ENCODE assay signal across 20 cellular contexts in the genomic region with DNA sequence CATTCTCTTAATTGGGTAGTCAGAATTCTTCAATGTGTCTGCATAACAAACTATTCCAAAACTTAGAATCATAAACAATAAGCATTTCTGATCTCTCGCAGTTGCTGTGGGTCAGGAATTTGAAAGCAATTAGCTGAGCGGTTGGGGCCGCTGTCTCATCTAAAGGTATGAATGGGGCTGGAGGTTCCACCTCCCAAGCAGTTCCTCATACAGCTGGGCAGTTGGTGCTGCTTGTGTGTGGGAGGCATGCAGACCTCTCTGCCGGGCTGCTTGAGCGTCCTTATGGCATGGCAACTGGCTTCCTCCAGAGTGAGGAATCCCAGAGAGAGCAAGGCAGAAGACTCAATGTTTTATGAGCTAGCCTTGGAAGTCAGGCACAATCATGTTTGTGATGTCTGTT. TPM values are rescaled to one million over a fixed set of nuclear protein-coding genes. Genes with fewer than 3 reads are reported as not detected.
DNase-seq lines count a peak whose midpoint lies in the region; ATAC-seq and TF ChIP-seq lines count a peak whose summit lies in the region.
"Had no signal": no experiment of that assay in that cellular context is flagged by ENCODE, and none has a peak within 500 bp of the region (broad histone marks: within the 10 kb centered on the region; RNA-seq: fewer than 3 reads in every experiment).

No MANE protein-coding gene starts in this region.

- no peak overlapping the region for H3K18ac ChIP-seq in neuronal stem cell (ENCODE audit: low read length)

- H2BK15ac ChIP-seq in neuronal stem cell (ENCODE audit: low read length), result no peak overlapping the region

- H3K4me3 Mint-ChIP-seq in CD8-positive, alpha-beta T cell, result peak overlapping the region; percentile 44
- no peak overlapping the region for H3K4me3 Mint-ChIP-seq in activated naive CD8-positive, alpha-beta T cell treated with anti-CD3 and anti-CD28 coated beads for 36 hours

- no peak overlapping the region for H3K4ac ChIP-seq in neuronal stem cell (ENCODE audit: low read length)

- H2BK120ac ChIP-seq in neuronal stem cell (ENCODE audit: low read depth, low read length), result no peak overlapping the region

- DNase-seq in CD8-positive, alpha-beta T cell, result no peak
- DNase-seq in Kasumi-1 (lab: John Stamatoyannopoulos, UW) (peak; percentile 18 to 51), neuronal stem cell (ENCODE audit: low spot score) (no peak), Ammon's horn (ENCODE audit: low spot score) (no peak), NCI-H146 (lab: John Stamatoyannopoulos, UW) (no peak)
- DNase-seq in activated naive CD8-positive, alpha-beta T cell treated with anti-CD3 and anti-CD28 coated beads for 36 hours, result no peak
- DNase-seq: activated gamma-delta T cell; AML-193; colonic mucosa; GOT3; lower lobe of right lung; MV-4-11; NCI-H2081 treated with DMSO at 0.1 percent for 48 hours; NCI-H526 treated with DMSO at 0.1 percent for 48 hours; SHP77 treated with DMSO at 0.1 percent for 48 hours; stimulated activated CD4-positive, alpha-beta T cell treated with anti-CD3 and anti-CD28 coated beads, Interleukin-4, amount 100 ng/mL, for 1 hour had no signal

- peaks cover 99% of the 10 kb centered on the region for H3K4me1 Mint-ChIP-seq in CD8-positive, alpha-beta T cell (ENCODE audit: low read depth)
- H3K4me1 Mint-ChIP-seq in activated naive CD8-positive, alpha-beta T cell treated with anti-CD3 and anti-CD28 coated beads for 36 hours, result peaks cover 87% of the 10 kb centered on the region

- no peak overlapping the region for H4K8ac ChIP-seq in neuronal stem cell (ENCODE audit: low read depth, low read length)

- no peak for TF ChIP-seq CTCF in CD8-positive, alpha-beta T cell (IDR thresholded peaks at IDR 0.05)

- CTCF ChIA-PET in CD8-positive, alpha-beta T cell (lab: Charles Lee), result interaction anchor here (1.0 to 7.2 kb wide), 5 partner anchors 20 to 135 kb away, joined by 3 to 58 read pairs (median 4); no protein-coding TSS in a partner anchor

- intact Hi-C loops in CD8-positive, alpha-beta T cell (cut with DNase I, micrococcal nuclease), result no loop called here

- H3K27ac Mint-ChIP-seq in CD8-positive, alpha-beta T cell, result peak overlapping the region; percentile 88
- H3K27ac Mint-ChIP-seq in activated naive CD8-positive, alpha-beta T cell treated with anti-CD3 and anti-CD28 coated beads for 36 hours, result peak overlapping the region; percentile 9
- H3K27ac Mint-ChIP-seq: IgD-negative memory B cell had no signal

- H3K36me3 Mint-ChIP-seq in CD8-positive, alpha-beta T cell, result no peaks in the 10 kb centered on the region
- H3K36me3 Mint-ChIP-seq in activated naive CD8-positive, alpha-beta T cell treated with anti-CD3 and anti-CD28 coated beads for 36 hours, result peaks cover 16% of the 10 kb centered on the region
- H3K36me3 Mint-ChIP-seq: IgD-negative memory B cell had no signal

- H3K36me3 ChIP-seq in CD8-positive, alpha-beta T cell (ENCODE audit: insufficient read depth, low read length), result no peaks in the 10 kb centered on the region
- H3K36me3 ChIP-seq in neuronal stem cell (replicated peaks in 1 of 2; ENCODE audit: control insufficient read depth in 2 of 2, insufficient read depth in 2 of 2, low read length in 2 of 2), result no peaks in the 10 kb centered on the region
- H3K36me3 ChIP-seq: colonic mucosa, lower lobe of right lung, thoracic aorta had no signal

- peak overlapping the region; percentile 8 for H3K27ac ChIP-seq in CD8-positive, alpha-beta T cell (ENCODE audit: low read depth, low read length)
- H3K27ac ChIP-seq in neuronal stem cell (replicated peaks; ENCODE audit: low read length), result no peak overlapping the region
- H3K27ac ChIP-seq: lower lobe of right lung, thoracic aorta had no signal

- H3K14ac ChIP-seq in neuronal stem cell (ENCODE audit: low read length), result no peak overlapping the region

- no peaks in the 10 kb centered on the region for H3K79me1 ChIP-seq in neuronal stem cell (ENCODE audit: low read depth, low read length)

- WGBS in neuronal stem cell (ENCODE audit: extremely low coverage in 2 of 2, insufficient read length in 2 of 2, insufficient replicate concordance in 1 of 2), 2 donors, result no CpG with 5 or more reads among the region's 5 CpGs

- H2BK12ac ChIP-seq in neuronal stem cell (ENCODE audit: low read length), result no peak overlapping the region

- peaks cover 4% of the 10 kb centered on the region for H3K9me3 Mint-ChIP-seq in CD8-positive, alpha-beta T cell
- peaks cover 10% of the 10 kb centered on the region for H3K9me3 Mint-ChIP-seq in activated naive CD8-positive, alpha-beta T cell treated with anti-CD3 and anti-CD28 coated beads for 36 hours

- no peaks in the 10 kb centered on the region for H3K27me3 Mint-ChIP-seq in CD8-positive, alpha-beta T cell (ENCODE audit: low read depth)
- no peaks in the 10 kb centered on the region for H3K27me3 Mint-ChIP-seq in activated naive CD8-positive, alpha-beta T cell treated with anti-CD3 and anti-CD28 coated beads for 36 hours
- H3K27me3 Mint-ChIP-seq: IgD-negative memory B cell had no signal

- H3K4me3 ChIP-seq in CD8-positive, alpha-beta T cell (ENCODE audit: low read depth, low read length), result no peak overlapping the region
- no peak overlapping the region for H3K4me3 ChIP-seq in neuronal stem cell (ENCODE audit: low read length in 2 of 2)
- H3K4me3 ChIP-seq: colonic mucosa, lower lobe of right lung, skin epidermis, thoracic aorta had no signal

- no peak for ATAC-seq in CD8-positive, alpha-beta T cell
- no peak for ATAC-seq in HG03045 (IDR thresholded peaks at IDR 0.05; ENCODE audit: unreplicated experiment)

- H4K91ac ChIP-seq in neuronal stem cell (ENCODE audit: low read depth, low read length, poor library complexity), result no peak overlapping the region

- no peak overlapping the region for H2BK5ac ChIP-seq in neuronal stem cell (ENCODE audit: low read length)

- H2AFZ ChIP-seq in neuronal stem cell (ENCODE audit: low read length), result no peak overlapping the region

- POLR2A ChIA-PET in CD8-positive, alpha-beta T cell (lab: Charles Lee), result interaction anchor here (0.7 to 2.1 kb wide), 4 partner anchors 8 to 83 kb away, joined by 3 to 10 read pairs (median 3); no protein-coding TSS in a partner anchor

- H2AK5ac ChIP-seq in neuronal stem cell (ENCODE audit: low read depth, low read length), result no peak overlapping the region

- peaks cover 100% of the 10 kb centered on the region for H3K4me1 ChIP-seq in CD8-positive, alpha-beta T cell (ENCODE audit: insufficient read depth, low read length)
- peaks cover 0 to 5% of the 10 kb centered on the region in 2 donors for H3K4me1 ChIP-seq in neuronal stem cell (ENCODE audit: control insufficient read depth in 2 of 2, insufficient read depth in 1 of 2, low read depth in 1 of 2, low read length in 2 of 2)
- H3K4me1 ChIP-seq: colonic mucosa had no signal

- no peak overlapping the region for H3K23ac ChIP-seq in neuronal stem cell (ENCODE audit: low read depth, low read length, poor library complexity)

- H3K9me3 ChIP-seq in CD8-positive, alpha-beta T cell (ENCODE audit: low read length), result no peaks in the 10 kb centered on the region
- peaks cover 0 to 3% of the 10 kb centered on the region in 2 donors for H3K9me3 ChIP-seq in neuronal stem cell (replicated peaks in 1 of 2; ENCODE audit: control insufficient read depth in 2 of 2, insufficient read depth in 1 of 2, low read depth in 1 of 2, low read length in 2 of 2)
- H3K9me3 ChIP-seq: colonic mucosa, lower lobe of right lung, thoracic aorta had no signal

- no peaks in the 10 kb centered on the region for H3K27me3 ChIP-seq in CD8-positive, alpha-beta T cell (ENCODE audit: insufficient read depth, low read length)
- peaks cover 0 to 24% (median 0%) of the 10 kb centered on the region in 3 experiments for H3K27me3 ChIP-seq in neuronal stem cell (ENCODE audit: control insufficient read depth in 3 of 3, insufficient read depth in 3 of 3, low read depth in 1 of 3, low read length in 3 of 3)
- H3K27me3 ChIP-seq: colonic mucosa had no signal

- H3K4me2 ChIP-seq in neuronal stem cell (ENCODE audit: insufficient read depth, low read length, poor library complexity, severe bottlenecking), result no peak overlapping the region

- H3K9ac ChIP-seq in neuronal stem cell (ENCODE audit: low read depth, low read length, poor library complexity), result peak overlapping the region; percentile 36

RNA-seq across cellular contexts. Expression of a gene that starts 30.2 kb away (rescaled TPM):
- total RNA-seq in CD8-positive, alpha-beta T cell, result 100 to 1,000 TPM; 286 to 305 TPM
- total RNA-seq in activated naive CD8-positive, alpha-beta T cell treated with anti-CD3 and anti-CD28 coated beads for 36 hours, result 100 to 1,000 TPM; 239 to 245 TPM
- polyA plus RNA-seq in neuronal stem cell (2013, experiment 1 of 2), result 23.2 TPM
- polyA plus RNA-seq in neuronal stem cell (2013, experiment 2 of 2), result 24.3 TPM

Comparison
In these comparisons a context has a peak if more than half of its experiments do, and no peak if none do; other contexts are left out.
1. DNase-seq: peak in Kasumi-1 (2 of 2); none in CD8-positive, alpha-beta T cell (0 of 7), activated naive CD8-positive, alpha-beta T cell treated with anti-CD3 and anti-CD28 coated beads for 36 hours (single experiment), neuronal stem cell (single experiment), Ammon's horn (single experiment) and NCI-H146 (single experiment).